32 cellular contexts compared by ENCODE assay signal in the genomic region with DNA sequence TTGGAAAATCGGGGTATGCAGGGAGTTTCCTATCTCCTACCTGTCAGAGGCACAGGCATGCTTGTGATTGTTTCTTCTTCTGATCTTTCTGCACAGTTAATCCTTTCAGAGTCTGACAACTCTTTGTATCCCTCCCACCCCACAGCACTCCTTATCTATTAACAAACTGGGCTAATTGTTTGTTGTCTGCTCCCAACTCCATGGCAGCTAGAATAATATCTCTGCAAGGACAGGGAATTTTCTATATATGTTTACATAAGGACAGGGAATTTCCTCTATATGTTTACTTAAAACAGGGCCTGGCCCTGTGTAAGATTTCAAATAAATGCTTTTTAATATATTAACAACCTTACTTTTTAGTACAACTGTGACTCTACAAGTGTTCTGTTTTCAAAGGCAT.
"Had no signal": no experiment of that assay in that cellular context is flagged by ENCODE, and none has a peak within 500 bp of the region (broad histone marks: within the 10 kb centered on the region; RNA-seq: fewer than 3 reads in every experiment).

No MANE protein-coding gene starts in this region.

- ATAC-seq: activated CD4-positive, alpha-beta T cell treated with anti-CD3 and anti-CD28 coated beads for 36 hours; activated CD8-positive, alpha-beta T cell treated with anti-CD3 and anti-CD28 coated beads, Interleukin-2, amount 10 ng/mL, durations not matched to agents 7 days and 5 days; activated T-cell treated with anti-CD3 and anti-CD28 coated beads, Interleukin-2, amount 50 U/mL, for 72 hours; gastrocnemius medialis; left cardiac atrium; left ventricle myocardium superior; stimulated activated memory B cell treated with anti-CD40 and anti-IgM and Interleukin-4, amounts not matched to agents 10 μg/mL and 1 μg/mL and 100 μg/mL, for 72 hours; stimulated activated naive CD8-positive, alpha-beta T cell treated with anti-CD3 and anti-CD28 coated beads, Interleukin-15, amount 100 ng/mL, for 72 hours had no signal

- FAIRE-seq: bronchial epithelial cell, endometrium, keratinocyte had no signal

- H3K27ac ChIP-seq: gastrocnemius medialis, neutrophil, uterus had no signal

- DNase-seq: activated B cell treated with CpG ODN at 0.5 μM for 24 hours; activated CD4-positive, alpha-beta T cell treated with anti-CD3 and anti-CD28 coated beads for 36 hours; activated CD8-positive, alpha-beta T cell treated with anti-CD3 and anti-CD28 coated beads, Interleukin-2, amount 10 ng/mL, durations not matched to agents 7 days and 5 days; activated effector memory CD4-positive, alpha-beta T cell treated with Interleukin-2 at 50 U/mL for 16 hours; activated naive CD4-positive, alpha-beta T cell treated with Interleukin-2 at 50 U/mL for 16 hours; activated T-cell treated with anti-CD3 and anti-CD28 coated beads for 4 hours; activated T-cell treated with anti-CD3 and anti-CD28 coated beads, Interleukin-2, amount 50 U/mL, for 72 hours; anterior cingulate cortex; effector CD4-positive, alpha-beta T cell; gastrocnemius medialis; glutamatergic neuron; left cardiac atrium; left ventricle myocardium superior; naive B cell; nephron progenitor cell; stimulated activated CD4-positive, alpha-beta T cell treated with anti-CD3 and anti-CD28 coated beads, Interleukin-1b, Interleukin-23, amount 100 ng/mL, for 48 hours; stimulated activated CD4-positive, alpha-beta T cell treated with anti-CD3 and anti-CD28 coated beads, Interleukin-4, amount 100 ng/mL, for 4 hours; stimulated activated CD8-positive, alpha-beta memory T cell treated with anti-CD3 and anti-CD28 coated beads, Interleukin-4, amount 100 ng/mL, for 48 hours; stimulated activated naive CD8-positive, alpha-beta T cell treated with anti-CD3 and anti-CD28 coated beads, Interleukin-15, amount 100 ng/mL, for 72 hours; substantia nigra; uterus had no signal

- H3K9me3 ChIP-seq: gastrocnemius medialis, neutrophil, uterus had no signal

- H3K27me3 ChIP-seq: gastrocnemius medialis, neutrophil, uterus had no signal

- H3K4me3 ChIP-seq: gastrocnemius medialis, smooth muscle cell, uterus had no signal

- H3K36me3 ChIP-seq: gastrocnemius medialis, neutrophil, uterus had no signal

- H3K9me3 Mint-ChIP-seq: activated B cell treated with CpG ODN at 0.5 μM for 24 hours; activated T-cell treated with anti-CD3 and anti-CD28 coated beads, Interleukin-2, amount 50 U/mL, for 72 hours; central memory CD8-positive, alpha-beta T cell; dendritic cell treated with granulocyte-macrophage colony-stimulating factor and Interleukin-4, amounts not matched to agents 40 ng/mL and 50 ng/mL, for 4 days; nephron progenitor cell; stimulated activated memory B cell treated with anti-CD40 and anti-IgM and Interleukin-4, amounts not matched to agents 10 μg/mL and 1 μg/mL and 100 μg/mL, for 72 hours; stimulated activated naive CD8-positive, alpha-beta T cell treated with anti-CD3 and anti-CD28 coated beads, Interleukin-15, amount 100 ng/mL, for 72 hours had no signal

- H3K27ac Mint-ChIP-seq: activated B cell treated with CpG ODN at 0.5 μM for 24 hours; activated CD4-positive, alpha-beta T cell treated with anti-CD3 and anti-CD28 coated beads for 36 hours; activated CD8-positive, alpha-beta T cell treated with anti-CD3 and anti-CD28 coated beads, Interleukin-2, amount 10 ng/mL, durations not matched to agents 7 days and 5 days; activated naive CD8-positive, alpha-beta T cell; activated T-cell treated with anti-CD3 and anti-CD28 coated beads, Interleukin-2, amount 50 U/mL, for 72 hours; dendritic cell treated with granulocyte-macrophage colony-stimulating factor and Interleukin-4, amounts not matched to agents 40 ng/mL and 50 ng/mL, for 4 days; mesothelial cell of epicardium; naive B cell; nephron progenitor cell; stimulated activated memory B cell treated with anti-CD40 and anti-IgM and Interleukin-4, amounts not matched to agents 10 μg/mL and 1 μg/mL and 100 μg/mL, for 72 hours; stimulated activated naive CD8-positive, alpha-beta T cell treated with anti-CD3 and anti-CD28 coated beads, Interleukin-15, amount 100 ng/mL, for 72 hours; type B pancreatic cell had no signal

- H3K4me1 Mint-ChIP-seq: activated CD4-positive, alpha-beta T cell treated with anti-CD3 and anti-CD28 coated beads for 36 hours; central memory CD8-positive, alpha-beta T cell; mesothelial cell of epicardium; nephron progenitor cell; stimulated activated naive CD8-positive, alpha-beta T cell treated with anti-CD3 and anti-CD28 coated beads, Interleukin-15, amount 100 ng/mL, for 72 hours had no signal

- H3K4me3 Mint-ChIP-seq: activated B cell treated with CpG ODN at 0.5 μM for 24 hours; activated CD4-positive, alpha-beta T cell treated with anti-CD3 and anti-CD28 coated beads for 36 hours; activated CD8-positive, alpha-beta T cell treated with anti-CD3 and anti-CD28 coated beads, Interleukin-2, amount 10 ng/mL, durations not matched to agents 7 days and 5 days; activated naive CD8-positive, alpha-beta T cell; activated T-cell treated with anti-CD3 and anti-CD28 coated beads, Interleukin-2, amount 50 U/mL, for 72 hours; central memory CD8-positive, alpha-beta T cell; dendritic cell treated with granulocyte-macrophage colony-stimulating factor and Interleukin-4, amounts not matched to agents 40 ng/mL and 50 ng/mL, for 4 days; mesothelial cell of epicardium; naive B cell; nephron progenitor cell; stimulated activated memory B cell treated with anti-CD40 and anti-IgM and Interleukin-4, amounts not matched to agents 10 μg/mL and 1 μg/mL and 100 μg/mL, for 72 hours; stimulated activated naive CD8-positive, alpha-beta T cell treated with anti-CD3 and anti-CD28 coated beads, Interleukin-15, amount 100 ng/mL, for 72 hours; type B pancreatic cell had no signal

- H3K4me2 ChIP-seq: smooth muscle cell had no signal

- H3K27me3 Mint-ChIP-seq: activated B cell treated with CpG ODN at 0.5 μM for 24 hours; activated CD4-positive, alpha-beta T cell treated with anti-CD3 and anti-CD28 coated beads for 36 hours; activated naive CD8-positive, alpha-beta T cell; central memory CD8-positive, alpha-beta T cell; dendritic cell treated with granulocyte-macrophage colony-stimulating factor and Interleukin-4, amounts not matched to agents 40 ng/mL and 50 ng/mL, for 4 days; naive B cell; stimulated activated memory B cell treated with anti-CD40 and anti-IgM and Interleukin-4, amounts not matched to agents 10 μg/mL and 1 μg/mL and 100 μg/mL, for 72 hours; stimulated activated naive CD8-positive, alpha-beta T cell treated with anti-CD3 and anti-CD28 coated beads, Interleukin-15, amount 100 ng/mL, for 72 hours; type B pancreatic cell had no signal

- H3K36me3 Mint-ChIP-seq: mesothelial cell of epicardium, type B pancreatic cell had no signal

- H3K4me1 ChIP-seq: gastrocnemius medialis, uterus had no signal
